1 cellular context compared by ENCODE assay signal in the genomic region with DNA sequence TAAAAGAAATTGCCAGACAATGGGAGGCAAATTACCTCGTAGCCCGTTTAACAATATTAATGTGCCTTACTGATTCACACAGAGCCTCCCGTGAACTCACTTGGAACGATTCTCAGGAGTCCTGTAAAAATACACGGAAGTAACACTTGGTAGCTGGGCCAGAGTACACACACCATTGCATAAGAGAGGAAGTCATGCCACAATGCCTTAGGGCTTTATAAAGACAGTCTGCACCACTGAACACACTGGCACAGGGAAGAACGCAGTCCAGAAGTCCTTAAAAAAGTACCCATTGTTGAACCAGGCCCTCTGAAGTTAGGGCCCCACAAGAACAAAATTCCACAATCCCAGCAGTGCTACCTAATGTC.
TF ChIP-seq lines count a peak whose summit lies in the region.

No MANE protein-coding gene starts in this region.

TF ChIP-seq in GM23338, 12 proteins besides CTCF, POLR2A, EP300 and RAD21 (continued from another document):
- TF ChIP-seq, protein P1, sequence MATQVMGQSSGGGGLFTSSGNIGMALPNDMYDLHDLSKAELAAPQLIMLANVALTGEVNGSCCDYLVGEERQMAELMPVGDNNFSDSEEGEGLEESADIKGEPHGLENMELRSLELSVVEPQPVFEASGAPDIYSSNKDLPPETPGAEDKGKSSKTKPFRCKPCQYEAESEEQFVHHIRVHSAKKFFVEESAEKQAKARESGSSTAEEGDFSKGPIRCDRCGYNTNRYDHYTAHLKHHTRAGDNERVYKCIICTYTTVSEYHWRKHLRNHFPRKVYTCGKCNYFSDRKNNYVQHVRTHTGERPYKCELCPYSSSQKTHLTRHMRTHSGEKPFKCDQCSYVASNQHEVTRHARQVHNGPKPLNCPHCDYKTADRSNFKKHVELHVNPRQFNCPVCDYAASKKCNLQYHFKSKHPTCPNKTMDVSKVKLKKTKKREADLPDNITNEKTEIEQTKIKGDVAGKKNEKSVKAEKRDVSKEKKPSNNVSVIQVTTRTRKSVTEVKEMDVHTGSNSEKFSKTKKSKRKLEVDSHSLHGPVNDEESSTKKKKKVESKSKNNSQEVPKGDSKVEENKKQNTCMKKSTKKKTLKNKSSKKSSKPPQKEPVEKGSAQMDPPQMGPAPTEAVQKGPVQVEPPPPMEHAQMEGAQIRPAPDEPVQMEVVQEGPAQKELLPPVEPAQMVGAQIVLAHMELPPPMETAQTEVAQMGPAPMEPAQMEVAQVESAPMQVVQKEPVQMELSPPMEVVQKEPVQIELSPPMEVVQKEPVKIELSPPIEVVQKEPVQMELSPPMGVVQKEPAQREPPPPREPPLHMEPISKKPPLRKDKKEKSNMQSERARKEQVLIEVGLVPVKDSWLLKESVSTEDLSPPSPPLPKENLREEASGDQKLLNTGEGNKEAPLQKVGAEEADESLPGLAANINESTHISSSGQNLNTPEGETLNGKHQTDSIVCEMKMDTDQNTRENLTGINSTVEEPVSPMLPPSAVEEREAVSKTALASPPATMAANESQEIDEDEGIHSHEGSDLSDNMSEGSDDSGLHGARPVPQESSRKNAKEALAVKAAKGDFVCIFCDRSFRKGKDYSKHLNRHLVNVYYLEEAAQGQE (IDR thresholded peaks at IDR 0.05; ENCODE audit: unreplicated experiment): no peak
- TF ChIP-seq, protein P2, sequence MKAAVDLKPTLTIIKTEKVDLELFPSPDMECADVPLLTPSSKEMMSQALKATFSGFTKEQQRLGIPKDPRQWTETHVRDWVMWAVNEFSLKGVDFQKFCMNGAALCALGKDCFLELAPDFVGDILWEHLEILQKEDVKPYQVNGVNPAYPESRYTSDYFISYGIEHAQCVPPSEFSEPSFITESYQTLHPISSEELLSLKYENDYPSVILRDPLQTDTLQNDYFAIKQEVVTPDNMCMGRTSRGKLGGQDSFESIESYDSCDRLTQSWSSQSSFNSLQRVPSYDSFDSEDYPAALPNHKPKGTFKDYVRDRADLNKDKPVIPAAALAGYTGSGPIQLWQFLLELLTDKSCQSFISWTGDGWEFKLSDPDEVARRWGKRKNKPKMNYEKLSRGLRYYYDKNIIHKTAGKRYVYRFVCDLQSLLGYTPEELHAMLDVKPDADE (IDR thresholded peaks at IDR 0.05): no peak
- TF ChIP-seq ZNF331 (CRISPR knock-in tag; IDR thresholded peaks at IDR 0.05; ENCODE audit: low read depth): no peak
- no peak for TF ChIP-seq EZH2 (IDR thresholded peaks at IDR 0.05; ENCODE audit: low read depth, unreplicated experiment)
- no peak for TF ChIP-seq STAT1 (IDR thresholded peaks at IDR 0.05; ENCODE audit: unreplicated experiment)
- TF ChIP-seq POLR2AphosphoS5 (IDR thresholded peaks at IDR 0.05; ENCODE audit: low read depth): no peak
- TF ChIP-seq, protein P3, sequence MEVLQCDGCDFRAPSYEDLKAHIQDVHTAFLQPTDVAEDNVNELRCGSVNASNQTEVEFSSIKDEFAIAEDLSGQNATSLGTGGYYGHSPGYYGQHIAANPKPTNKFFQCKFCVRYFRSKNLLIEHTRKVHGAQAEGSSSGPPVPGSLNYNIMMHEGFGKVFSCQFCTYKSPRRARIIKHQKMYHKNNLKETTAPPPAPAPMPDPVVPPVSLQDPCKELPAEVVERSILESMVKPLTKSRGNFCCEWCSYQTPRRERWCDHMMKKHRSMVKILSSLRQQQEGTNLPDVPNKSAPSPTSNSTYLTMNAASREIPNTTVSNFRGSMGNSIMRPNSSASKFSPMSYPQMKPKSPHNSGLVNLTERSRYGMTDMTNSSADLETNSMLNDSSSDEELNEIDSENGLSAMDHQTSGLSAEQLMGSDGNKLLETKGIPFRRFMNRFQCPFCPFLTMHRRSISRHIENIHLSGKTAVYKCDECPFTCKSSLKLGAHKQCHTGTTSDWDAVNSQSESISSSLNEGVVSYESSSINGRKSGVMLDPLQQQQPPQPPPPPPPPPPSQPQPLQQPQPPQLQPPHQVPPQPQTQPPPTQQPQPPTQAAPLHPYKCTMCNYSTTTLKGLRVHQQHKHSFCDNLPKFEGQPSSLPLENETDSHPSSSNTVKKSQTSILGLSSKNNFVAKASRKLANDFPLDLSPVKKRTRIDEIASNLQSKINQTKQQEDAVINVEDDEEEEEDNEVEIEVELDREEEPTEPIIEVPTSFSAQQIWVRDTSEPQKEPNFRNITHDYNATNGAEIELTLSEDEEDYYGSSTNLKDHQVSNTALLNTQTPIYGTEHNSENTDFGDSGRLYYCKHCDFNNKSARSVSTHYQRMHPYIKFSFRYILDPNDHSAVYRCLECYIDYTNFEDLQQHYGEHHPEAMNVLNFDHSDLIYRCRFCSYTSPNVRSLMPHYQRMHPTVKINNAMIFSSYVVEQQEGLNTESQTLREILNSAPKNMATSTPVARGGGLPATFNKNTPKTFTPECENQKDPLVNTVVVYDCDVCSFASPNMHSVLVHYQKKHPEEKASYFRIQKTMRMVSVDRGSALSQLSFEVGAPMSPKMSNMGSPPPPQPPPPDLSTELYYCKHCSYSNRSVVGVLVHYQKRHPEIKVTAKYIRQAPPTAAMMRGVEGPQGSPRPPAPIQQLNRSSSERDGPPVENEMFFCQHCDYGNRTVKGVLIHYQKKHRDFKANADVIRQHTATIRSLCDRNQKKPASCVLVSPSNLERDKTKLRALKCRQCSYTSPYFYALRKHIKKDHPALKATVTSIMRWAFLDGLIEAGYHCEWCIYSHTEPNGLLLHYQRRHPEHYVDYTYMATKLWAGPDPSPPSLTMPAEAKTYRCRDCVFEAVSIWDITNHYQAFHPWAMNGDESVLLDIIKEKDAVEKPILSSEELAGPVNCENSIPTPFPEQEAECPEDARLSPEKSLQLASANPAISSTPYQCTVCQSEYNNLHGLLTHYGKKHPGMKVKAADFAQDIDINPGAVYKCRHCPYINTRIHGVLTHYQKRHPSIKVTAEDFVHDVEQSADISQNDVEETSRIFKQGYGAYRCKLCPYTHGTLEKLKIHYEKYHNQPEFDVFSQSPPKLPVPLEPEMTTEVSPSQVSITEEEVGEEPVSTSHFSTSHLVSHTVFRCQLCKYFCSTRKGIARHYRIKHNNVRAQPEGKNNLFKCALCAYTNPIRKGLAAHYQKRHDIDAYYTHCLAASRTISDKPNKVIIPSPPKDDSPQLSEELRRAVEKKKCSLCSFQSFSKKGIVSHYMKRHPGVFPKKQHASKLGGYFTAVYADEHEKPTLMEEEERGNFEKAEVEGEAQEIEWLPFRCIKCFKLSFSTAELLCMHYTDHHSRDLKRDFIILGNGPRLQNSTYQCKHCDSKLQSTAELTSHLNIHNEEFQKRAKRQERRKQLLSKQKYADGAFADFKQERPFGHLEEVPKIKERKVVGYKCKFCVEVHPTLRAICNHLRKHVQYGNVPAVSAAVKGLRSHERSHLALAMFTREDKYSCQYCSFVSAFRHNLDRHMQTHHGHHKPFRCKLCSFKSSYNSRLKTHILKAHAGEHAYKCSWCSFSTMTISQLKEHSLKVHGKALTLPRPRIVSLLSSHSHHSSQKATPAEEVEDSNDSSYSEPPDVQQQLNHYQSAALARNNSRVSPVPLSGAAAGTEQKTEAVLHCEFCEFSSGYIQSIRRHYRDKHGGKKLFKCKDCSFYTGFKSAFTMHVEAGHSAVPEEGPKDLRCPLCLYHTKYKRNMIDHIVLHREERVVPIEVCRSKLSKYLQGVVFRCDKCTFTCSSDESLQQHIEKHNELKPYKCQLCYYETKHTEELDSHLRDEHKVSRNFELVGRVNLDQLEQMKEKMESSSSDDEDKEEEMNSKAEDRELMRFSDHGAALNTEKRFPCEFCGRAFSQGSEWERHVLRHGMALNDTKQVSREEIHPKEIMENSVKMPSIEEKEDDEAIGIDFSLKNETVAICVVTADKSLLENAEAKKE (CRISPR knock-in tag; IDR thresholded peaks at IDR 0.05): no peak
